ENCODE assay signal across 10 cellular contexts in genomic region chr12:64682572-64683277, GRCh38.
DNase-seq lines count a peak whose midpoint lies in the region; ATAC-seq, FAIRE-seq and TF ChIP-seq lines count a peak whose summit lies in the region.
"Had no signal": no experiment of that assay in that cellular context is flagged by ENCODE, and none has a peak within 500 bp of the region (broad histone marks: within the 10 kb centered on the region; RNA-seq: fewer than 3 reads in every experiment).

No MANE protein-coding gene starts in this region.

- peaks cover 3% of the 10 kb centered on the region in 2 donors for H3K36me3 ChIP-seq in lung (ENCODE audit: control insufficient read depth in 2 of 2, insufficient read depth in 2 of 2, low read length in 2 of 2)

- TF ChIP-seq CTCF in AG10803 (conservative IDR thresholded peaks at IDR 0.05; ENCODE audit: low read length): no peak
- TF ChIP-seq CTCF in lung (IDR thresholded peaks at IDR 0.05; ENCODE audit: control extremely low read depth, extremely low read depth): no peak
- TF ChIP-seq CTCF in D721Med (IDR thresholded peaks at IDR 0.05; ENCODE audit: insufficient read depth, missing control alignments): no peak

- H3K27me3 ChIP-seq in lung (ENCODE audit: control insufficient read depth, insufficient read depth): no peaks in the 10 kb centered on the region

- peaks cover 19 to 33% of the 10 kb centered on the region in 2 donors for H3K4me1 ChIP-seq in lung (ENCODE audit: control insufficient read depth in 2 of 2, insufficient read depth in 2 of 2, low read length in 2 of 2)

- FAIRE-seq in D721Med (lab: Jason Lieb, UNC): no peak
- FAIRE-seq: GM12878, islet of Langerhans had no signal

- peaks cover 6 to 30% of the 10 kb centered on the region in 2 donors for H3K36me3 Mint-ChIP-seq in activated naive CD4-positive, alpha-beta T cell treated with anti-CD3 and anti-CD28 coated beads, Interleukin-2, amount 50 U/mL, for 72 hours

- no peak overlapping the region for H3K4me3 ChIP-seq in AG10803 (ENCODE audit: low read length)
- no peak overlapping the region for H3K4me3 ChIP-seq in lung
- H3K4me3 ChIP-seq: GM12878 had no signal

- 47 to 51% methylated on average over 6 of the region's 6 CpGs for WGBS in lung, 2 donors

- peak; percentile 89 for DNase-seq in AG10803 (ENCODE audit: low read depth)
- DNase-seq in MV-4-11 (lab: John Stamatoyannopoulos, UW): peak; percentile 36
- DNase-seq in activated naive CD4-positive, alpha-beta T cell treated with anti-CD3 and anti-CD28 coated beads, Interleukin-2, amount 50 U/mL, for 72 hours (ENCODE audit: low spot score in 2 of 2): no peak
- DNase-seq in lung (ENCODE audit: low spot score): no peak
- no peak for DNase-seq in DMS153 (lab: John Stamatoyannopoulos, UW)
- DNase-seq in SW 1271 (lab: John Stamatoyannopoulos, UW): no peak
- no peak for DNase-seq in D721Med (ENCODE audit: insufficient read length, low spot score)

- no peak for ATAC-seq in activated naive CD4-positive, alpha-beta T cell treated with anti-CD3 and anti-CD28 coated beads, Interleukin-2, amount 50 U/mL, for 72 hours
- ATAC-seq in lung (ENCODE audit: insufficient read depth, low FRiP score): peak; percentile 29
- no peak for ATAC-seq in GM18498 (IDR thresholded peaks at IDR 0.05; ENCODE audit: unreplicated experiment)
- ATAC-seq: GM12878 had no signal

- no peaks in the 10 kb centered on the region for H3K9me3 ChIP-seq in lung (ENCODE audit: control insufficient read depth in 2 of 2, insufficient read depth in 1 of 2, low read length in 1 of 2)

- peak overlapping the region; percentile 82 to 90 for H3K27ac Mint-ChIP-seq in activated naive CD4-positive, alpha-beta T cell treated with anti-CD3 and anti-CD28 coated beads, Interleukin-2, amount 50 U/mL, for 72 hours

- H3K9me3 Mint-ChIP-seq in activated naive CD4-positive, alpha-beta T cell treated with anti-CD3 and anti-CD28 coated beads, Interleukin-2, amount 50 U/mL, for 72 hours: peaks cover 0 to 5% of the 10 kb centered on the region in 2 donors

- peak overlapping the region in 1 of 2 donors; percentile 83 for H3K27ac ChIP-seq in lung (ENCODE audit: low read depth in 1 of 2, low read length in 1 of 2)

Comparison
In these comparisons a context has a peak if more than half of its experiments do, and no peak if none do; other contexts are left out.
1. DNase-seq: peak in AG10803 (single experiment) and MV-4-11 (single experiment); none in activated naive CD4-positive, alpha-beta T cell treated with anti-CD3 and anti-CD28 coated beads, Interleukin-2, amount 50 U/mL, for 72 hours (0 of 2), lung (single experiment), DMS153 (single experiment), SW 1271 (0 of 2) and D721Med (single experiment).